Comparison of ENCODE assay signal across 29 cellular contexts in genomic region chr2:239732666-239733010, GRCh38.
"Had no signal": no experiment of that assay in that cellular context is flagged by ENCODE, and none has a peak within 500 bp of the region (broad histone marks: within the 10 kb centered on the region; RNA-seq: fewer than 3 reads in every experiment).

No MANE protein-coding gene starts in this region.

- H3K36me3 ChIP-seq: colonic mucosa, esophagus muscularis mucosa, gastroesophageal sphincter, heart left ventricle, ovary, suprapubic skin, transverse colon, upper lobe of right lung, uterus had no signal

- H3K27ac ChIP-seq: colonic mucosa, esophagus muscularis mucosa, foreskin keratinocyte, gastroesophageal sphincter, heart left ventricle, hepatocyte, ovary, psoas muscle, skin epidermis, suprapubic skin, transverse colon, upper lobe of right lung, uterus had no signal

- H3K27ac Mint-ChIP-seq: dendritic cell treated with granulocyte-macrophage colony-stimulating factor and Interleukin-4, amounts not matched to agents 40 ng/mL and 50 ng/mL, for 4 days; memory B cell; mesothelial cell of epicardium; naive B cell; natural killer cell treated with Interleukin-12 subunit alpha and Interleukin-12 subunit beta and Interleukin-15 and Interleukin-18, amount 100 ng/mL, for 72 hours had no signal

- H3K27me3 ChIP-seq: colonic mucosa, esophagus muscularis mucosa, foreskin keratinocyte, gastroesophageal sphincter, hepatocyte, ovary, transverse colon, upper lobe of right lung, uterus had no signal

- H3K4me2 ChIP-seq: hepatocyte had no signal

- ATAC-seq: foreskin keratinocyte; gastroesophageal sphincter; heart left ventricle; left colon; mucosa of descending colon; natural killer cell treated with Interleukin-12 subunit alpha and Interleukin-12 subunit beta and Interleukin-15 and Interleukin-18, amount 100 ng/mL, for 72 hours; psoas muscle; right cardiac atrium; stimulated activated naive CD8-positive, alpha-beta T cell treated with anti-CD3 and anti-CD28 coated beads, Interleukin-15, amount 100 ng/mL, for 72 hours; upper lobe of right lung had no signal

- H3K4me1 Mint-ChIP-seq: memory B cell, mesothelial cell of epicardium, naive B cell had no signal

- H2AFZ ChIP-seq: hepatocyte had no signal

- H3K79me2 ChIP-seq: hepatocyte had no signal

- H3K36me3 Mint-ChIP-seq: memory B cell; mesothelial cell of epicardium; naive B cell; natural killer cell treated with Interleukin-12 subunit alpha and Interleukin-12 subunit beta and Interleukin-15 and Interleukin-18, amount 100 ng/mL, for 72 hours had no signal

- H3K4me3 Mint-ChIP-seq: dendritic cell treated with granulocyte-macrophage colony-stimulating factor and Interleukin-4, amounts not matched to agents 40 ng/mL and 50 ng/mL, for 4 days; memory B cell; mesothelial cell of epicardium; natural killer cell treated with Interleukin-12 subunit alpha and Interleukin-12 subunit beta and Interleukin-15 and Interleukin-18, amount 100 ng/mL, for 72 hours; neural crest cell; stimulated activated naive CD8-positive, alpha-beta T cell treated with anti-CD3 and anti-CD28 coated beads, Interleukin-15, amount 100 ng/mL, for 72 hours had no signal

- H3K9me3 ChIP-seq: colonic mucosa, esophagus muscularis mucosa, gastroesophageal sphincter, mucosa of descending colon, ovary, psoas muscle, suprapubic skin, transverse colon, upper lobe of right lung, uterus had no signal

- H3K4me3 ChIP-seq: colonic mucosa, esophagus muscularis mucosa, gastroesophageal sphincter, heart left ventricle, hepatocyte, lung, mucosa of descending colon, ovary, psoas muscle, skin epidermis, suprapubic skin, transverse colon, upper lobe of right lung, uterus had no signal

- H3K27me3 Mint-ChIP-seq: stimulated activated naive CD8-positive, alpha-beta T cell treated with anti-CD3 and anti-CD28 coated beads, Interleukin-15, amount 100 ng/mL, for 72 hours had no signal

- H3K9me3 Mint-ChIP-seq: mesothelial cell of epicardium; natural killer cell treated with Interleukin-12 subunit alpha and Interleukin-12 subunit beta and Interleukin-15 and Interleukin-18, amount 100 ng/mL, for 72 hours; neural crest cell had no signal

- H3K4me1 ChIP-seq: colonic mucosa, esophagus muscularis mucosa, foreskin keratinocyte, gastroesophageal sphincter, heart left ventricle, psoas muscle, suprapubic skin, transverse colon, upper lobe of right lung, uterus had no signal

- DNase-seq: colonic mucosa; effector memory CD4-positive, alpha-beta T cell; foreskin keratinocyte; left colon; naive B cell; nucleus accumbens; stimulated activated CD4-positive, alpha-beta T cell treated with anti-CD3 and anti-CD28 coated beads, Interleukin-15, amount 100 ng/mL, for 24 hours; stimulated activated CD4-positive, alpha-beta T cell treated with anti-CD3 and anti-CD28 coated beads, Interleukin-2, amount 100 ng/mL, for 48 hours; stimulated activated naive CD4-positive, alpha-beta T cell; stimulated activated naive CD8-positive, alpha-beta T cell treated with anti-CD3 and anti-CD28 coated beads, Interleukin-15, amount 100 ng/mL, for 72 hours; transverse colon; uterus had no signal
